In genomic region chr12:78863482-78864427, GRCh38 we compare ENCODE assay signal across 8 cellular contexts.
DNase-seq lines count a peak whose midpoint lies in the region; ATAC-seq and TF ChIP-seq lines count a peak whose summit lies in the region.

No MANE protein-coding gene starts in this region.

- H3K27ac ChIP-seq in RWPE2 (ENCODE audit: poor library complexity, severe bottlenecking) = peak overlapping the region; percentile 6

- H3K36me3 ChIP-seq in RWPE2 (ENCODE audit: low read depth) (no peaks in the 10 kb centered on the region; the same call in 1 of the 2 replicates), neuron (ENCODE audit: insufficient read depth, low read length) (no peaks in the 10 kb centered on the region)

- no peaks in the 10 kb centered on the region for H3K27me3 ChIP-seq in RWPE2 (ENCODE audit: insufficient read depth, poor library complexity, severe bottlenecking)
- H3K27me3 ChIP-seq in neuron (ENCODE audit: insufficient read depth, low read length) = no peaks in the 10 kb centered on the region

- H3K4me3 ChIP-seq in RWPE2 (ENCODE audit: severe bottlenecking) (peak overlapping the region; percentile 62), fibroblast of mammary gland (ENCODE audit: control insufficient read depth, low read depth, low read length) (peak overlapping the region; percentile 73), neuron (ENCODE audit: low read length) (peak overlapping the region; percentile 91)

- no peak for TF ChIP-seq CTCF in GM20000 (IDR thresholded peaks at IDR 0.05; ENCODE audit: extremely low read depth, missing control alignments)
- TF ChIP-seq CTCF in RWPE2 (IDR thresholded peaks at IDR 0.05; ENCODE audit: poor library complexity, severe bottlenecking) = no peak
- TF ChIP-seq CTCF in fibroblast of mammary gland (conservative IDR thresholded peaks at IDR 0.05; ENCODE audit: control insufficient read depth, insufficient read depth, low read depth, low read length) = no peak

- peak overlapping the region; percentile 99 for H2AFZ ChIP-seq in neuron (ENCODE audit: low read depth, low read length)

- peak; percentile 82 for DNase-seq in COR-L47 (lab: John Stamatoyannopoulos, UW)
- DNase-seq in GM20000 (ENCODE audit: low spot score) = peak; percentile 17
- peak; percentile 61 for DNase-seq in HuH-7 (ENCODE audit: low spot score)
- peak; percentile 70 for DNase-seq in RWPE2 (ENCODE audit: low spot score)
- DNase-seq in fibroblast of mammary gland (ENCODE audit: low read depth) = peak; percentile 46
- DNase-seq in stimulated activated naive CD4-positive, alpha-beta T cell treated with Interleukin-2 at 50 U/mL for 16 hours (lab: John Stamatoyannopoulos, UW) = no peak
- no peak for DNase-seq in activated CD8-positive, alpha-beta memory T cell treated with anti-CD3 and anti-CD28 coated beads, Interleukin-2, amount 50 U/mL, for 48 hours

- peak; percentile 80 for ATAC-seq in RWPE2 (ENCODE audit: low read depth)

- H3K9me3 ChIP-seq in RWPE2 (ENCODE audit: severe bottlenecking) (no peaks in the 10 kb centered on the region), neuron (ENCODE audit: low read length) (no peaks in the 10 kb centered on the region)

- H3K4me1 ChIP-seq in RWPE2 (ENCODE audit: insufficient read depth, poor library complexity, severe bottlenecking) (peaks cover 5% of the 10 kb centered on the region), neuron (ENCODE audit: insufficient read depth, low read length) (peaks cover 32% of the 10 kb centered on the region)

Comparison
In these comparisons a context has a peak if more than half of its experiments do, and no peak if none do; other contexts are left out.
1. DNase-seq: peak in COR-L47 (single experiment), GM20000 (single experiment), HuH-7 (single experiment), RWPE2 (single experiment) and fibroblast of mammary gland (single experiment); none in stimulated activated naive CD4-positive, alpha-beta T cell treated with Interleukin-2 at 50 U/mL for 16 hours (single experiment) and activated CD8-positive, alpha-beta memory T cell treated with anti-CD3 and anti-CD28 coated beads, Interleukin-2, amount 50 U/mL, for 48 hours (single experiment).
2. Peak in every context shown above with its lines, with median percentiles within 50 percentile points of each other: H3K4me3 ChIP-seq.